In the genomic region with DNA sequence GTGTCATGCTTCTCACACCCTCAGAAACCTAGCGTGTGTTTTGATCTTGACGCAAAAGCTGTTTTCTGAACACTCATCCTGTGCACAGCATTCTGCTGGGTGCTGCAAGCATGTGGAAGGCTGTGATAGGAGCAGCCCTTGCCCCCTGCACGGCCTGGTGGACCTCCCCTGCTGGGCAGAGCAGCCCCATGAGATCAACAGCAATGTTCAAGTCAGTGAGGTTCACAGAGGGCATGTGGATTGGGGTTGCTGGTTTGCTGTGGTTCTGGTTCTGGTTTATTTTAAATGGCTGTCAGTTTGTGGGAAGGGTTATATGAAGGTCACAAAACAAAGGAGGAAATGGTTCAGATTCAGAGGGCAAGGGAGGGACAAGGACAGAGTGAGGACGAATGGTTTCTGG, we compare ENCODE assay signal across 16 cellular contexts.
DNase-seq lines count a peak whose midpoint lies in the region; ATAC-seq, FAIRE-seq and TF ChIP-seq lines count a peak whose summit lies in the region.
"Had no signal": no experiment of that assay in that cellular context is flagged by ENCODE, and none has a peak within 500 bp of the region (broad histone marks: within the 10 kb centered on the region; RNA-seq: fewer than 3 reads in every experiment).

No MANE protein-coding gene starts in this region.

- H3K9ac ChIP-seq in K562 (ENCODE audit: insufficient read depth in 1 of 2, low read depth in 2 of 2, low read length in 2 of 2) (no peak overlapping the region), muscle layer of colon (ENCODE audit: low read length) (no peak overlapping the region), stomach smooth muscle (ENCODE audit: low read length in 2 of 2) (no peak overlapping the region), smooth muscle cell (ENCODE audit: low read depth) (no peak overlapping the region)

- no peak overlapping the region for H2AFZ ChIP-seq in K562 (ENCODE audit: low read depth, low read length)
- no peak overlapping the region for H2AFZ ChIP-seq in smooth muscle cell (ENCODE audit: low read depth)

- BruUV-seq in K562 (replicated peaks; lab: Mats Ljungman, UMichigan), result no TSS peak

- no peak for TF ChIP-seq RAD21 in K562 (CRISPR knock-in tag; conservative IDR thresholded peaks at IDR 0.05 in 1 of 2, IDR thresholded peaks at IDR 0.05 in 1 of 2)

- FAIRE-seq in K562 (lab: Jason Lieb, UNC), result peak; percentile 15
- FAIRE-seq: H54 had no signal

- H3K79me2 ChIP-seq in K562 (ENCODE audit: control insufficient read depth, insufficient read depth, low read length), result no peaks in the 10 kb centered on the region
- H3K79me2 ChIP-seq in smooth muscle cell (ENCODE audit: low read depth), result no peaks in the 10 kb centered on the region

- H3K4me2 ChIP-seq in K562 (ENCODE audit: insufficient read depth, low read length), result no peak overlapping the region
- H3K4me2 ChIP-seq in smooth muscle cell, result no peak overlapping the region

- ATAC-seq in K562 (no peak), HG03095 (IDR thresholded peaks at IDR 0.05; ENCODE audit: unreplicated experiment) (no peak)

- in situ Hi-C loops in K562 (cut with MboI), result no loop called here

- no peaks in the 10 kb centered on the region for H3K4me1 ChIP-seq in K562 (replicated peaks in 1 of 2; ENCODE audit: control insufficient read depth in 2 of 2, insufficient read depth in 2 of 2, low read length in 2 of 2)
- H3K4me1 ChIP-seq in muscle layer of colon (ENCODE audit: insufficient read depth, low read length), result peaks cover 42% of the 10 kb centered on the region
- H3K4me1 ChIP-seq in stomach smooth muscle (ENCODE audit: control insufficient read depth, insufficient read depth, low read length), result peaks cover 37% of the 10 kb centered on the region
- no peaks in the 10 kb centered on the region for H3K4me1 ChIP-seq in smooth muscle cell (ENCODE audit: low read depth)
- H3K4me1 ChIP-seq in prostate gland (replicated peaks), result peaks cover 1% of the 10 kb centered on the region

- no peaks in the 10 kb centered on the region for H3K36me3 ChIP-seq in K562 (ENCODE audit: control insufficient read depth, insufficient read depth, low read length)
- H3K36me3 ChIP-seq in muscle layer of colon (ENCODE audit: insufficient read depth, low read length), result no peaks in the 10 kb centered on the region
- H3K36me3 ChIP-seq in stomach smooth muscle (ENCODE audit: control insufficient read depth in 2 of 2, insufficient read depth in 2 of 2, low read length in 2 of 2), result no peaks in the 10 kb centered on the region
- no peaks in the 10 kb centered on the region for H3K36me3 ChIP-seq in smooth muscle cell (ENCODE audit: low read depth)
- H3K36me3 ChIP-seq in prostate gland, result no peaks in the 10 kb centered on the region

- CTCF ChIA-PET in K562 (lab: Yijun Ruan, JAX; ENCODE audit: low intra/inter-chr PET ratio), result no interaction called here

- POLR2A ChIA-PET in K562 (lab: Yijun Ruan, JAX), result no interaction called here

- no peaks in the 10 kb centered on the region for H3K9me3 ChIP-seq in K562 (replicated peaks; ENCODE audit: control insufficient read depth, insufficient read depth, low read depth, low read length)
- no peaks in the 10 kb centered on the region for H3K9me3 ChIP-seq in muscle layer of colon (ENCODE audit: low read length)
- no peaks in the 10 kb centered on the region for H3K9me3 ChIP-seq in stomach smooth muscle (ENCODE audit: control insufficient read depth in 2 of 2, low read length in 2 of 2)
- no peaks in the 10 kb centered on the region for H3K9me3 ChIP-seq in smooth muscle cell (replicated peaks; ENCODE audit: low read depth)
- H3K9me3 ChIP-seq in prostate gland, result no peaks in the 10 kb centered on the region

- H3K27me3 ChIP-seq in K562 (ENCODE audit: control insufficient read depth in 2 of 2, insufficient read depth in 2 of 2, low read length in 2 of 2) (peaks cover 0 to 20% of the 10 kb centered on the region in 2 experiments; a peak in 2 of 5 replicates), muscle layer of colon (ENCODE audit: control insufficient read depth in 1 of 2, insufficient read depth in 2 of 2, low read length in 2 of 2) (no peaks in the 10 kb centered on the region), stomach smooth muscle (ENCODE audit: control insufficient read depth in 1 of 2, insufficient read depth in 2 of 2, low read length in 2 of 2) (no peaks in the 10 kb centered on the region), smooth muscle cell (ENCODE audit: low read depth) (no peaks in the 10 kb centered on the region), prostate gland (replicated peaks; ENCODE audit: insufficient read depth) (no peaks in the 10 kb centered on the region)

- H4K20me1 ChIP-seq in K562 (replicated peaks; ENCODE audit: control insufficient read depth, insufficient read depth, low read length) (no peaks in the 10 kb centered on the region), smooth muscle cell (ENCODE audit: low read depth) (no peaks in the 10 kb centered on the region)

- TF ChIP-seq CTCF in NB4 (IDR thresholded peaks at IDR 0.05; ENCODE audit: low read depth, low read length) (no peak), K562 (IDR thresholded peaks at IDR 0.05 in 2 of 3, conservative IDR thresholded peaks at IDR 0.05 in 1 of 3; ENCODE audit: insufficient read depth in 2 of 3, low read depth in 1 of 3, low read length in 3 of 3) (no peak), smooth muscle cell (IDR thresholded peaks at IDR 0.05; ENCODE audit: borderline replicate concordance, insufficient read depth, poor library complexity, severe bottlenecking) (no peak), prostate gland (IDR thresholded peaks at IDR 0.05) (no peak)

- DNase-seq in NB4 (ENCODE audit: low read depth), result peak; percentile 36
- no peak for DNase-seq in K562 (ENCODE audit: extremely low read depth in 1 of 4, low spot score in 3 of 4)
- DNase-seq in smooth muscle cell (lab: John Stamatoyannopoulos, UW; ENCODE audit: unreplicated experiment), result no peak
- no peak for DNase-seq in prostate gland (ENCODE audit: low spot score)
- DNase-seq: COR-L47; NCI-H1048; NCI-H146; NCI-H226; NCI-H526 treated with DMSO at 0.1 percent for 48 hours; NK-92 treated with Interleukin-12 subunit alpha and Interleukin-12 subunit beta, amount 100 ng/mL, for 24 hours; OCI-M1 had no signal

- H3K4me3 ChIP-seq in NB4 (ENCODE audit: low read depth, low read length) (no peak overlapping the region), K562 (no peak overlapping the region), muscle layer of colon (ENCODE audit: low read depth in 1 of 2, low read length in 2 of 2) (no peak overlapping the region), stomach smooth muscle (ENCODE audit: low read length in 2 of 2) (no peak overlapping the region), smooth muscle cell (no peak overlapping the region), prostate gland (no peak overlapping the region)

- H3K27ac ChIP-seq in K562 (ENCODE audit: extremely low read depth, low read depth, low read length) (no peak overlapping the region), muscle layer of colon (ENCODE audit: low read depth, low read length) (peak overlapping the region; percentile 6), stomach smooth muscle (ENCODE audit: low read length) (peak overlapping the region; percentile 37), smooth muscle cell (ENCODE audit: low read depth) (no peak overlapping the region), prostate gland (no peak overlapping the region)
- H3K27ac ChIP-seq: RWPE1 had no signal

- no peak for TF ChIP-seq POLR2A in NB4 (IDR thresholded peaks at IDR 0.05; ENCODE audit: extremely low read depth, insufficient read length)
- no peak for TF ChIP-seq POLR2A in K562 (conservative IDR thresholded peaks at IDR 0.05)
- TF ChIP-seq POLR2A in prostate gland (IDR thresholded peaks at IDR 0.05), result no peak

- WGBS in K562 (ENCODE audit: insufficient coverage, low coverage, missing lambda C conversion rate), result 2% methylated on average over 4 of the region's 4 CpGs
- 82% methylated on average over 4 of the region's 4 CpGs for WGBS in smooth muscle cell (ENCODE audit: low lambda C conversion rate)
- 90% methylated on average over 4 of the region's 4 CpGs for WGBS in prostate gland

- no peaks in the 10 kb centered on the region for H3F3A ChIP-seq in smooth muscle cell (ENCODE audit: low read depth)

- intact Hi-C loops in K562 (cut with micrococcal nuclease) (no loop called here), prostate gland (cut with DNase I) (no loop called here)

- no peak for TF ChIP-seq EP300 in K562 (IDR thresholded peaks at IDR 0.05; ENCODE audit: low read length)

- H3K9me1 ChIP-seq in K562 (ENCODE audit: control insufficient read depth, insufficient read depth, low read length), result no peaks in the 10 kb centered on the region

TF ChIP-seq in K562, 482 proteins besides CTCF, POLR2A, EP300 and RAD21:
- no peak for TF ChIP-seq NCOR1 (IDR thresholded peaks at IDR 0.05)
- no peak for TF ChIP-seq BACH1 (tag; IDR thresholded peaks at IDR 0.05)
- no peak for TF ChIP-seq BDP1 (IDR thresholded peaks at IDR 0.05; ENCODE audit: insufficient read depth, insufficient read length)
- TF ChIP-seq ZNF347 (CRISPR knock-in tag; IDR thresholded peaks at IDR 0.05; ENCODE audit: low read depth), result no peak
- TF ChIP-seq ZNF584 (CRISPR knock-in tag; IDR thresholded peaks at IDR 0.05; ENCODE audit: low read depth), result no peak

Comparison
In these comparisons a context has a peak if more than half of its experiments do, and no peak if none do; other contexts are left out.
1. H3K27ac ChIP-seq: peak in muscle layer of colon (single experiment) and stomach smooth muscle (single experiment); none in K562 (single experiment), smooth muscle cell (single experiment) and prostate gland (0 of 2).